In genomic region chr11:1499261-1499890, GRCh38 we compare ENCODE assay signal across 17 cellular contexts.
"Had no signal": no experiment of that assay in that cellular context is flagged by ENCODE, and none has a peak within 500 bp of the region (broad histone marks: within the 10 kb centered on the region; RNA-seq: fewer than 3 reads in every experiment).

No MANE protein-coding gene starts in this region.

- H3K4me3 ChIP-seq: cardiac muscle cell, colonic mucosa, gastroesophageal sphincter, testis had no signal

- H3K9me3 Mint-ChIP-seq: activated T-cell treated with anti-CD3 and anti-CD28 coated beads, Interleukin-2, amount 50 U/mL, for 24 hours; stimulated activated naive CD8-positive, alpha-beta T cell treated with anti-CD3 and anti-CD28 coated beads, Interleukin-15, amount 100 ng/mL, for 72 hours had no signal

- H3K9me3 ChIP-seq: colonic mucosa, gastroesophageal sphincter, testis had no signal

- H3K4me3 Mint-ChIP-seq: activated CD8-positive, alpha-beta memory T cell treated with anti-CD3 and anti-CD28 coated beads, Interleukin-2, amount 10 ng/mL, durations not matched to agents 7 days and 5 days; activated T-cell treated with anti-CD3 and anti-CD28 coated beads, Interleukin-2, amount 50 U/mL, for 24 hours; naive thymus-derived CD8-positive, alpha-beta T cell; stimulated activated naive CD8-positive, alpha-beta T cell treated with anti-CD3 and anti-CD28 coated beads, Interleukin-15, amount 100 ng/mL, for 72 hours had no signal

- H3K27ac ChIP-seq: cardiac muscle cell, colonic mucosa, gastroesophageal sphincter, testis had no signal

- ATAC-seq: activated CD8-positive, alpha-beta memory T cell treated with anti-CD3 and anti-CD28 coated beads, Interleukin-2, amount 10 ng/mL, durations not matched to agents 7 days and 5 days; gastroesophageal sphincter; naive thymus-derived CD8-positive, alpha-beta T cell; stimulated activated naive CD8-positive, alpha-beta T cell treated with anti-CD3 and anti-CD28 coated beads, Interleukin-15, amount 100 ng/mL, for 72 hours had no signal

- H3K27me3 Mint-ChIP-seq: activated CD8-positive, alpha-beta memory T cell treated with anti-CD3 and anti-CD28 coated beads, Interleukin-2, amount 10 ng/mL, durations not matched to agents 7 days and 5 days; activated T-cell treated with anti-CD3 and anti-CD28 coated beads, Interleukin-2, amount 50 U/mL, for 24 hours; naive thymus-derived CD8-positive, alpha-beta T cell; stimulated activated naive CD8-positive, alpha-beta T cell treated with anti-CD3 and anti-CD28 coated beads, Interleukin-15, amount 100 ng/mL, for 72 hours had no signal

- H3K27me3 ChIP-seq: cardiac muscle cell, colonic mucosa, gastroesophageal sphincter, testis had no signal

- DNase-seq: activated CD4-positive, alpha-beta T cell treated with anti-CD3 and anti-CD28 coated beads, Interleukin-2, amount 50 U/mL, for 48 hours; activated CD4-positive, CD25-positive, alpha-beta regulatory T cell treated with anti-CD3 and anti-CD28 coated beads, Interleukin-2, amount 50 U/mL, for 72 hours; activated CD8-positive, alpha-beta memory T cell treated with anti-CD3 and anti-CD28 coated beads, Interleukin-2, amount 10 ng/mL, durations not matched to agents 7 days and 5 days; activated effector memory CD4-positive, alpha-beta T cell treated with anti-CD3 and anti-CD28 coated beads, Interleukin-2, amount 50 U/mL, for 16 hours; activated T-cell treated with anti-CD3 and anti-CD28 coated beads, Interleukin-2, amount 50 U/mL, for 24 hours; colonic mucosa; effector CD4-positive, alpha-beta T cell; midbrain; naive thymus-derived CD8-positive, alpha-beta T cell; occipital lobe; stimulated activated CD4-positive, alpha-beta T cell treated with anti-CD3 and anti-CD28 coated beads, Interleukin-15, amount 100 ng/mL, for 24 hours; stimulated activated CD4-positive, alpha-beta T cell treated with anti-CD3 and anti-CD28 coated beads, Interleukin-4, amount 100 ng/mL, for 24 hours; stimulated activated naive CD8-positive, alpha-beta T cell treated with anti-CD3 and anti-CD28 coated beads, Interleukin-15, amount 100 ng/mL, for 72 hours; T-helper 9 cell; testis had no signal

- H3K4me1 ChIP-seq: colonic mucosa had no signal

- H3K36me3 ChIP-seq: cardiac muscle cell, colonic mucosa had no signal

- H3K27ac Mint-ChIP-seq: activated CD8-positive, alpha-beta memory T cell treated with anti-CD3 and anti-CD28 coated beads, Interleukin-2, amount 10 ng/mL, durations not matched to agents 7 days and 5 days; activated T-cell treated with anti-CD3 and anti-CD28 coated beads, Interleukin-2, amount 50 U/mL, for 24 hours; stimulated activated naive CD8-positive, alpha-beta T cell treated with anti-CD3 and anti-CD28 coated beads, Interleukin-15, amount 100 ng/mL, for 72 hours had no signal
